ENCODE assay signal across 1 cellular context in the genomic region with DNA sequence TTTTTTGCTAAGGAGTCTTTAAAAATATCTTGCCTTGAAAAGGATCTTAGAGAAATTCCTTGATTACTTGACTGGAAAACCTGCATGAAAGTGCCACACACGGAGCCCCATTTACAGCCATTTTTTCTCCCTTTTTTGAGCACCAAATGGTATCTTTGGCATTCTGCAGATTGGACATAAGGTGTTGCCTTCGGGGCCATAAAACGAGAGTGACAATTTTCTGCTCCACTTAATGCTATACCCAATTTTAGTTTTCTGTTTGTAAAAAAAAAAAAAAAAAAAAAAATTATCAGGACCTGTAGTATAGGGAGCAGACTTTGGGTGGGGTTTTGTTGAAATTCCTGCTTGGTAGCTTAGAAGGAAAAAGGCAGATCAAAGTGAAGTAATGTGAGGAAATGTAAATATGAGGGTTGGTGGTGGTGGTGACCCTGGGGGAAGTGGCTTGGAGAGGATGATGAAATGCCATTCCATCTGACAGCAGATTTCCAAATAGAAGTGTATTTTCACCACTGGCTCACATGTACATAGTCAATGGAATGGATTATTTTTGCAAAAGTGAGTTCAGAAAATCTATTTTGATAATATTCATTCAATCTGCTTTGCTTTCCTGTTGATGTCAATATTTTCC.
TF ChIP-seq lines count a peak whose summit lies in the region.

No MANE protein-coding gene starts in this region.

TF ChIP-seq in HepG2, 621 proteins besides CTCF, POLR2A, EP300 and RAD21 (continued from another document and continues in another):
- TF ChIP-seq PHF8 (CRISPR knock-in tag; IDR thresholded peaks at IDR 0.05) (no peak), ZSCAN12 (CRISPR knock-in tag; IDR thresholded peaks at IDR 0.05) (no peak), NFAT5 (CRISPR knock-in tag; IDR thresholded peaks at IDR 0.05) (no peak), IRF2 (CRISPR knock-in tag; IDR thresholded peaks at IDR 0.05) (peak; percentile 91), ZNF260 (CRISPR knock-in tag; IDR thresholded peaks at IDR 0.05; ENCODE audit: borderline replicate concordance, low read depth) (no peak), TAF1 (CRISPR knock-in tag; IDR thresholded peaks at IDR 0.05) (no peak), ZNF790 (CRISPR knock-in tag; IDR thresholded peaks at IDR 0.05; ENCODE audit: borderline replicate concordance) (no peak), ZNF513 (CRISPR knock-in tag; conservative IDR thresholded peaks at IDR 0.05) (no peak), ZNF547 (CRISPR knock-in tag; IDR thresholded peaks at IDR 0.05) (no peak), ZNF678 (CRISPR knock-in tag; IDR thresholded peaks at IDR 0.05) (no peak), NKX3-1 (CRISPR knock-in tag; IDR thresholded peaks at IDR 0.05) (no peak), ZBED4 (CRISPR knock-in tag; IDR thresholded peaks at IDR 0.05; ENCODE audit: borderline replicate concordance) (no peak), FOXP4 (CRISPR knock-in tag; IDR thresholded peaks at IDR 0.05) (peak; percentile 89), ZNF558 (CRISPR knock-in tag; IDR thresholded peaks at IDR 0.05; ENCODE audit: borderline replicate concordance) (0 out of 2 replicates have a peak, but pooled peaks have one; percentile 31), ZNF30 (CRISPR knock-in tag; IDR thresholded peaks at IDR 0.05) (no peak), ZNF207 (IDR thresholded peaks at IDR 0.05; ENCODE audit: borderline replicate concordance) (no peak), ZNF451 (CRISPR knock-in tag; IDR thresholded peaks at IDR 0.05) (no peak), SIX4 (CRISPR knock-in tag; IDR thresholded peaks at IDR 0.05) (peak; percentile 97), ERF (CRISPR knock-in tag; IDR thresholded peaks at IDR 0.05) (peak; percentile 66; the same call in 1 of the 2 replicates), GABPA (IDR thresholded peaks at IDR 0.05; ENCODE audit: low read depth, low read length) (no peak), GABPA (CRISPR knock-in tag; IDR thresholded peaks at IDR 0.05; ENCODE audit: low read depth) (peak; percentile 56; the same call in 1 of the 2 replicates), ZNF644 (CRISPR knock-in tag; IDR thresholded peaks at IDR 0.05; ENCODE audit: low read depth) (peak; percentile 81)
- TF ChIP-seq, protein P1, sequence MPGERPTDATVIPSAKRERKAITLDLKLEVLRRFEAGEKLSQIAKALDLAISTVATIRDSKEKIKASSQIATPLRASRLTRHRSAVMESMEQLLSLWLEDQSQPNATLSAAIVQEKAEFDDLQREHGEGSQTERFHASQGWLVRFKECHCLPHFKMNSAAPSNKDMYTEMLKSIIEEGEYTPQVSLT (CRISPR knock-in tag; IDR thresholded peaks at IDR 0.05; ENCODE audit: borderline replicate concordance, low read depth) = no peak
- TF ChIP-seq, protein P2, sequence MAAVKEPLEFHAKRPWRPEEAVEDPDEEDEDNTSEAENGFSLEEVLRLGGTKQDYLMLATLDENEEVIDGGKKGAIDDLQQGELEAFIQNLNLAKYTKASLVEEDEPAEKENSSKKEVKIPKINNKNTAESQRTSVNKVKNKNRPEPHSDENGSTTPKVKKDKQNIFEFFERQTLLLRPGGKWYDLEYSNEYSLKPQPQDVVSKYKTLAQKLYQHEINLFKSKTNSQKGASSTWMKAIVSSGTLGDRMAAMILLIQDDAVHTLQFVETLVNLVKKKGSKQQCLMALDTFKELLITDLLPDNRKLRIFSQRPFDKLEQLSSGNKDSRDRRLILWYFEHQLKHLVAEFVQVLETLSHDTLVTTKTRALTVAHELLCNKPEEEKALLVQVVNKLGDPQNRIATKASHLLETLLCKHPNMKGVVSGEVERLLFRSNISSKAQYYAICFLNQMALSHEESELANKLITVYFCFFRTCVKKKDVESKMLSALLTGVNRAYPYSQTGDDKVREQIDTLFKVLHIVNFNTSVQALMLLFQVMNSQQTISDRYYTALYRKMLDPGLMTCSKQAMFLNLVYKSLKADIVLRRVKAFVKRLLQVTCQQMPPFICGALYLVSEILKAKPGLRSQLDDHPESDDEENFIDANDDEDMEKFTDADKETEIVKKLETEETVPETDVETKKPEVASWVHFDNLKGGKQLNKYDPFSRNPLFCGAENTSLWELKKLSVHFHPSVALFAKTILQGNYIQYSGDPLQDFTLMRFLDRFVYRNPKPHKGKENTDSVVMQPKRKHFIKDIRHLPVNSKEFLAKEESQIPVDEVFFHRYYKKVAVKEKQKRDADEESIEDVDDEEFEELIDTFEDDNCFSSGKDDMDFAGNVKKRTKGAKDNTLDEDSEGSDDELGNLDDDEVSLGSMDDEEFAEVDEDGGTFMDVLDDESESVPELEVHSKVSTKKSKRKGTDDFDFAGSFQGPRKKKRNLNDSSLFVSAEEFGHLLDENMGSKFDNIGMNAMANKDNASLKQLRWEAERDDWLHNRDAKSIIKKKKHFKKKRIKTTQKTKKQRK (IDR thresholded peaks at IDR 0.05; ENCODE audit: low read length) = no peak
- TF ChIP-seq, protein P3, sequence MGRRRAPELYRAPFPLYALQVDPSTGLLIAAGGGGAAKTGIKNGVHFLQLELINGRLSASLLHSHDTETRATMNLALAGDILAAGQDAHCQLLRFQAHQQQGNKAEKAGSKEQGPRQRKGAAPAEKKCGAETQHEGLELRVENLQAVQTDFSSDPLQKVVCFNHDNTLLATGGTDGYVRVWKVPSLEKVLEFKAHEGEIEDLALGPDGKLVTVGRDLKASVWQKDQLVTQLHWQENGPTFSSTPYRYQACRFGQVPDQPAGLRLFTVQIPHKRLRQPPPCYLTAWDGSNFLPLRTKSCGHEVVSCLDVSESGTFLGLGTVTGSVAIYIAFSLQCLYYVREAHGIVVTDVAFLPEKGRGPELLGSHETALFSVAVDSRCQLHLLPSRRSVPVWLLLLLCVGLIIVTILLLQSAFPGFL (CRISPR knock-in tag; IDR thresholded peaks at IDR 0.05) = no peak
- TF ChIP-seq, protein P4, sequence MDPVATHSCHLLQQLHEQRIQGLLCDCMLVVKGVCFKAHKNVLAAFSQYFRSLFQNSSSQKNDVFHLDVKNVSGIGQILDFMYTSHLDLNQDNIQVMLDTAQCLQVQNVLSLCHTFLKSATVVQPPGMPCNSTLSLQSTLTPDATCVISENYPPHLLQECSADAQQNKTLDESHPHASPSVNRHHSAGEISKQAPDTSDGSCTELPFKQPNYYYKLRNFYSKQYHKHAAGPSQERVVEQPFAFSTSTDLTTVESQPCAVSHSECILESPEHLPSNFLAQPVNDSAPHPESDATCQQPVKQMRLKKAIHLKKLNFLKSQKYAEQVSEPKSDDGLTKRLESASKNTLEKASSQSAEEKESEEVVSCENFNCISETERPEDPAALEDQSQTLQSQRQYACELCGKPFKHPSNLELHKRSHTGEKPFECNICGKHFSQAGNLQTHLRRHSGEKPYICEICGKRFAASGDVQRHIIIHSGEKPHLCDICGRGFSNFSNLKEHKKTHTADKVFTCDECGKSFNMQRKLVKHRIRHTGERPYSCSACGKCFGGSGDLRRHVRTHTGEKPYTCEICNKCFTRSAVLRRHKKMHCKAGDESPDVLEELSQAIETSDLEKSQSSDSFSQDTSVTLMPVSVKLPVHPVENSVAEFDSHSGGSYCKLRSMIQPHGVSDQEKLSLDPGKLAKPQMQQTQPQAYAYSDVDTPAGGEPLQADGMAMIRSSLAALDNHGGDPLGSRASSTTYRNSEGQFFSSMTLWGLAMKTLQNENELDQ (CRISPR knock-in tag; IDR thresholded peaks at IDR 0.05; ENCODE audit: borderline replicate concordance) = no peak
